In genomic region chr1:25360596-25361581, GRCh38 we compare ENCODE assay signal across 2 cellular contexts.
TF ChIP-seq lines count a peak whose summit lies in the region.

No MANE protein-coding gene starts in this region.

TF ChIP-seq in HCT116, 20 proteins besides CTCF, POLR2A, EP300 and RAD21 (continued from another document):
- TF ChIP-seq JUND (IDR thresholded peaks at IDR 0.05): peak; percentile 60; the same call in 1 of the 2 replicates

TF ChIP-seq in SK-N-SH, 30 proteins besides CTCF, POLR2A, EP300 and RAD21 (continued from another document):
- TF ChIP-seq GABPA (IDR thresholded peaks at IDR 0.05; ENCODE audit: low read depth) (no peak), FOXM1 (IDR thresholded peaks at IDR 0.05; ENCODE audit: low read depth) (no peak), GATA2 (CRISPR knock-in tag; IDR thresholded peaks at IDR 0.05) (no peak), NFIC (IDR thresholded peaks at IDR 0.05; ENCODE audit: borderline replicate concordance) (no peak), MAX (IDR thresholded peaks at IDR 0.05; ENCODE audit: low read depth) (peak; percentile 81), ELF1 (IDR thresholded peaks at IDR 0.05) (no peak), SIN3A (IDR thresholded peaks at IDR 0.05; ENCODE audit: borderline replicate concordance, low read depth, low read length) (no peak), JUND (IDR thresholded peaks at IDR 0.05) (peak; percentile 23; the same call in 1 of the 2 replicates)
